8 cellular contexts compared by ENCODE assay signal in the genomic region with DNA sequence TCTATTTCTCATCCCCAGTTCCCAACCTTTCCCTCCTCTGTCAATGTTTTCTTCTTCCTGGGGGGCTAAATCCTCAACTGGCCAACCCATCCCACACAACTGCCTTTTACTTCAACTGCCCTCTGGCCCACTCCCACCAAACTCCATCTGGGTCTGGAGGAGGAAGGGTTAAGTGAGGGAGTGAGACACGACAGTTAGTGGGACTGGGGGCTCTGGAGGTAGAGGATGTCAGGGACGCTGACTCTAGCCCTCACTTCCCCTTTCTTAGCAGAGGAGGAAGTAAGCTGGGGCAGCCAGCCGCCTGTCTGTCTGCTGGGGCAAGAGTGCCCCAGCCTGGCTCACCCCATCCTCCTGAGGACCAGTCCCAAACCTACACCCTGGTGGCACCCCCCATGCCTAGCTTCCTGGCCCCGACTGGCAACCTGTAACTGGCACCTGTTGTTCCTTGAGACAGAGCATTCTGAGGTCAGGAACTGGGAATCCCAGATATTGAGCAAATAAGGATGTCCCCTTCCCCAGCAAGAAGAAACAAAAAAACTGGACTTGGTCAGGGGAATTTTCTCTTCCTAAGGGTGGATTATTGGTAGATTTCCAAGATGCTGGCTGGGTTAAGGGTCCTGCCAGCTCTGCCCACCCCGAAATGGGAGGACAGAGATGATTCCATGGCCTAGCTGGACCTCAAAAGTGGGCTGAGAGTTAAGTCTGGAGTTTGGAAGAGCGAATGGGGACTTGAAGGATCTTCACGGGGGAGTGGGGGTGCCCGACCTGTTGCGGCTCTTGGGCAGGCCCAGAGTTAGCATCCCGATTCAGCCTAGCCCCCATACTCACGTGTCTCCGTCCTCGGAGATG. TPM values are rescaled to one million over a fixed set of nuclear protein-coding genes. Genes with fewer than 3 reads are reported as not detected.
A peak's percentile ranks its signal among the peaks of the same experiment; 100 is the strongest.
DNase-seq lines count a peak whose midpoint lies in the region; ATAC-seq and TF ChIP-seq lines count a peak whose summit lies in the region.

No MANE protein-coding gene starts in this region.

- peaks cover 47% of the 10 kb centered on the region for H3K4me1 Mint-ChIP-seq in T-helper 1 cell treated with Interleukin-12 subunit alpha and Interleukin-12 subunit beta and Interleukin-4 antibody, amounts not matched to agents 30 μg/mL and 1 μg/mL, for 36 hours (ENCODE audit: low read depth)
- H3K4me1 Mint-ChIP-seq in endodermal cell: peaks cover 22% of the 10 kb centered on the region
- peaks cover 24 to 62% (median 55%) of the 10 kb centered on the region in 4 donors for H3K4me1 Mint-ChIP-seq in naive thymus-derived CD8-positive, alpha-beta T cell

- DNase-seq in endodermal cell (no peak), NCI-H526 (lab: John Stamatoyannopoulos, UW) (no peak), NCI-H524 (lab: John Stamatoyannopoulos, UW) (no peak), EL (no peak)
- peak in 1 of 10 donors; percentile 50 for DNase-seq in naive thymus-derived CD8-positive, alpha-beta T cell

- WGBS in endodermal cell (ENCODE audit: insufficient coverage in 1 of 2, insufficient read length in 1 of 2), 2 experiments: 21 to 50% methylated on average over 1 to 13 of the region's 13 CpGs

- peak; percentile 37 for ATAC-seq in HG03139 (IDR thresholded peaks at IDR 0.05; ENCODE audit: unreplicated experiment)
- peak in 1 of 2 donors; percentile 29 for ATAC-seq in naive thymus-derived CD8-positive, alpha-beta T cell

- no peak overlapping the region for H3K27ac ChIP-seq in endodermal cell (ENCODE audit: low read depth, low read length)

- H3K36me3 ChIP-seq in endodermal cell (ENCODE audit: control insufficient read depth, insufficient read depth, low read length): peaks cover 3% of the 10 kb centered on the region

- H3K9me3 ChIP-seq in endodermal cell (ENCODE audit: control insufficient read depth, low read length): no peaks in the 10 kb centered on the region

- peaks cover 13% of the 10 kb centered on the region for H3K27me3 ChIP-seq in endodermal cell (ENCODE audit: control insufficient read depth, insufficient read depth, low read length, poor library complexity, severe bottlenecking)

- peak; percentile 38 for TF ChIP-seq POLR2A in GM18526 (IDR thresholded peaks at IDR 0.05; ENCODE audit: extremely low read depth, insufficient read length)

- H3K36me3 Mint-ChIP-seq in T-helper 1 cell treated with Interleukin-12 subunit alpha and Interleukin-12 subunit beta and Interleukin-4 antibody, amounts not matched to agents 30 μg/mL and 1 μg/mL, for 36 hours (ENCODE audit: low read depth): peaks cover 39% of the 10 kb centered on the region
- no peaks in the 10 kb centered on the region for H3K36me3 Mint-ChIP-seq in endodermal cell (ENCODE audit: low read depth)
- no peaks in the 10 kb centered on the region for H3K36me3 Mint-ChIP-seq in naive thymus-derived CD8-positive, alpha-beta T cell

- no peak for TF ChIP-seq CTCF in endodermal cell (conservative IDR thresholded peaks at IDR 0.05)

- peaks cover 5% of the 10 kb centered on the region for H3K4me1 ChIP-seq in endodermal cell (ENCODE audit: control insufficient read depth, insufficient read depth, low read length)

- H3K4me3 ChIP-seq in endodermal cell (ENCODE audit: low read length): peak overlapping the region; percentile 82

- H3K9ac ChIP-seq in endodermal cell (ENCODE audit: extremely low read depth, low read length, poor library complexity, severe bottlenecking): peak overlapping the region; percentile 4

- peak overlapping the region; percentile 99 for H3K27ac Mint-ChIP-seq in T-helper 1 cell treated with Interleukin-12 subunit alpha and Interleukin-12 subunit beta and Interleukin-4 antibody, amounts not matched to agents 30 μg/mL and 1 μg/mL, for 36 hours
- peak overlapping the region; percentile 56 for H3K27ac Mint-ChIP-seq in endodermal cell
- peak overlapping the region; percentile 82 to 96 (median 94) for H3K27ac Mint-ChIP-seq in naive thymus-derived CD8-positive, alpha-beta T cell

- H3K4me3 Mint-ChIP-seq in T-helper 1 cell treated with Interleukin-12 subunit alpha and Interleukin-12 subunit beta and Interleukin-4 antibody, amounts not matched to agents 30 μg/mL and 1 μg/mL, for 36 hours: peak overlapping the region; percentile 100
- H3K4me3 Mint-ChIP-seq in endodermal cell: peak overlapping the region; percentile 64
- H3K4me3 Mint-ChIP-seq in naive thymus-derived CD8-positive, alpha-beta T cell: peak overlapping the region; percentile 84 to 97 (median 92)

- H3K9me3 Mint-ChIP-seq in T-helper 1 cell treated with Interleukin-12 subunit alpha and Interleukin-12 subunit beta and Interleukin-4 antibody, amounts not matched to agents 30 μg/mL and 1 μg/mL, for 36 hours: no peaks in the 10 kb centered on the region
- H3K9me3 Mint-ChIP-seq in endodermal cell: no peaks in the 10 kb centered on the region
- H3K9me3 Mint-ChIP-seq in naive thymus-derived CD8-positive, alpha-beta T cell: no peaks in the 10 kb centered on the region

- POLR2A ChIA-PET in naive thymus-derived CD8-positive, alpha-beta T cell (lab: Charles Lee): interaction anchor here (0.8 to 4.5 kb wide), 4 partner anchors 9 to 22 kb away, joined by 3 to 54 read pairs (median 5); a partner anchor contains a TSS

- H3K27me3 Mint-ChIP-seq in T-helper 1 cell treated with Interleukin-12 subunit alpha and Interleukin-12 subunit beta and Interleukin-4 antibody, amounts not matched to agents 30 μg/mL and 1 μg/mL, for 36 hours (ENCODE audit: low read depth): peaks cover 18% of the 10 kb centered on the region
- H3K27me3 Mint-ChIP-seq in endodermal cell (ENCODE audit: insufficient read depth): peaks cover 43% of the 10 kb centered on the region
- H3K27me3 Mint-ChIP-seq in naive thymus-derived CD8-positive, alpha-beta T cell: peaks cover 0 to 4% (median 0%) of the 10 kb centered on the region in 5 donors

RNA-seq across cellular contexts. Expression of a gene that starts 1.0 kb away (rescaled TPM):
- 10 to 100 TPM in 1 of 2 donors, 1 to 10 TPM in 1; 8.3 to 11.0 TPM for total RNA-seq in endodermal cell
- 8.9 TPM for polyA plus RNA-seq in endodermal cell (2013, experiment 1 of 2)
- polyA plus RNA-seq in endodermal cell (2013, experiment 2 of 2): 5.6 TPM
- total RNA-seq in naive thymus-derived CD8-positive, alpha-beta T cell: 10 to 100 TPM; 11.4 to 14.4 TPM
- polyA plus RNA-seq in naive thymus-derived CD8-positive, alpha-beta T cell: 1 to 10 TPM; 2.7 to 4.1 (median 3.6) TPM

RNA-seq across cellular contexts. Expression of a gene that starts 5.9 kb away (rescaled TPM):
- total RNA-seq in endodermal cell: under 1 TPM; 0.22 to 0.51 TPM
- 7.3 TPM for polyA plus RNA-seq in endodermal cell (2013, experiment 1 of 2)
- 6.5 TPM for polyA plus RNA-seq in endodermal cell (2013, experiment 2 of 2)
- not detected for total RNA-seq in naive thymus-derived CD8-positive, alpha-beta T cell
- not detected for polyA plus RNA-seq in naive thymus-derived CD8-positive, alpha-beta T cell

RNA-seq across cellular contexts. Expression of a gene that starts 7.0 kb away (rescaled TPM):
- total RNA-seq in endodermal cell: 10 to 100 TPM; 52.5 to 54.3 TPM
- polyA plus RNA-seq in endodermal cell (2013, experiment 1 of 2): 42.1 TPM
- 39.6 TPM for polyA plus RNA-seq in endodermal cell (2013, experiment 2 of 2)
- 10 to 100 TPM; 18.0 to 18.3 TPM for total RNA-seq in naive thymus-derived CD8-positive, alpha-beta T cell
- polyA plus RNA-seq in naive thymus-derived CD8-positive, alpha-beta T cell: 10 to 100 TPM; 31.9 to 40.1 (median 39.0) TPM

RNA-seq across cellular contexts. Expression of a gene that starts 17.5 kb away (rescaled TPM):
- total RNA-seq in endodermal cell: 1,000 to 10,000 TPM; 1,356 to 1,422 TPM
- 1,137 TPM for polyA plus RNA-seq in endodermal cell (2013, experiment 1 of 2)
- polyA plus RNA-seq in endodermal cell (2013, experiment 2 of 2): 1,046 TPM
- total RNA-seq in naive thymus-derived CD8-positive, alpha-beta T cell: 100 to 1,000 TPM; 480 to 502 TPM
- 100 to 1,000 TPM; 420 to 607 (median 518) TPM for polyA plus RNA-seq in naive thymus-derived CD8-positive, alpha-beta T cell

RNA-seq across cellular contexts. Expression of a gene that starts 41.0 kb away (rescaled TPM):
- 100 to 1,000 TPM; 129 to 155 TPM for total RNA-seq in endodermal cell
- polyA plus RNA-seq in endodermal cell (2013, experiment 1 of 2): 65.0 TPM
- 58.4 TPM for polyA plus RNA-seq in endodermal cell (2013, experiment 2 of 2)
- 1 to 10 TPM; 1.3 to 2.3 TPM for total RNA-seq in naive thymus-derived CD8-positive, alpha-beta T cell
- 1 to 10 TPM; 2.0 to 2.6 (median 2.5) TPM for polyA plus RNA-seq in naive thymus-derived CD8-positive, alpha-beta T cell
